ENCODE assay signal across 28 cellular contexts in genomic region chr4:106096454-106096853, GRCh38.
"Had no signal": no experiment of that assay in that cellular context is flagged by ENCODE, and none has a peak within 500 bp of the region (broad histone marks: within the 10 kb centered on the region; RNA-seq: fewer than 3 reads in every experiment).

No MANE protein-coding gene starts in this region.

- H3K36me3 ChIP-seq: uterus had no signal

- H3K4me3 ChIP-seq: gastrocnemius medialis, hepatocyte, left lung, right atrium auricular region, smooth muscle cell, uterus had no signal

- H3K4me1 ChIP-seq: gastrocnemius medialis, left lung, right atrium auricular region, uterus had no signal

- H3K4me2 ChIP-seq: hepatocyte, smooth muscle cell had no signal

- H3K4me3 Mint-ChIP-seq: activated CD4-positive, alpha-beta memory T cell treated with anti-CD3 and anti-CD28 coated beads, Interleukin-2, amount 10 ng/mL, durations not matched to agents 7 days and 5 days; activated CD4-positive, alpha-beta T cell treated with anti-CD3 and anti-CD28 coated beads, Interleukin-2, amount 10 ng/mL, durations not matched to agents 24 days and 14 days; activated T-cell treated with anti-CD3 and anti-CD28 coated beads, Interleukin-2, amount 50 U/mL, for 24 hours; naive B cell; stimulated activated memory B cell treated with anti-CD40 and anti-IgM and Interleukin-4, amounts not matched to agents 10 μg/mL and 1 μg/mL and 100 μg/mL, for 72 hours; stimulated activated naive CD8-positive, alpha-beta T cell treated with anti-CD3 and anti-CD28 coated beads, Interleukin-15, amount 100 ng/mL, for 72 hours; T-helper 2 cell treated with Interferon-gamma antibody and Interleukin-4, amounts not matched to agents 5 μg/mL and 100 μg/mL, for 36 hours; type B pancreatic cell had no signal

- ATAC-seq: activated CD4-positive, CD25-positive, alpha-beta regulatory T cell treated with anti-CD3 and anti-CD28 coated beads, Interleukin-2, amount 50 U/mL, for 24 hours; gastrocnemius medialis; left lung; stimulated activated memory B cell treated with anti-CD40 and anti-IgM and Interleukin-4, amounts not matched to agents 10 μg/mL and 1 μg/mL and 100 μg/mL, for 72 hours; stimulated activated naive CD8-positive, alpha-beta T cell treated with anti-CD3 and anti-CD28 coated beads, Interleukin-15, amount 100 ng/mL, for 72 hours had no signal

- H3K79me2 ChIP-seq: hepatocyte had no signal

- H3K27me3 Mint-ChIP-seq: activated CD4-positive, alpha-beta memory T cell treated with anti-CD3 and anti-CD28 coated beads, Interleukin-2, amount 10 ng/mL, durations not matched to agents 7 days and 5 days; activated CD4-positive, alpha-beta T cell treated with anti-CD3 and anti-CD28 coated beads, Interleukin-2, amount 10 ng/mL, durations not matched to agents 24 days and 14 days; activated T-cell treated with anti-CD3 and anti-CD28 coated beads, Interleukin-2, amount 50 U/mL, for 24 hours; naive B cell; stimulated activated memory B cell treated with anti-CD40 and anti-IgM and Interleukin-4, amounts not matched to agents 10 μg/mL and 1 μg/mL and 100 μg/mL, for 72 hours; stimulated activated naive CD8-positive, alpha-beta T cell treated with anti-CD3 and anti-CD28 coated beads, Interleukin-15, amount 100 ng/mL, for 72 hours; type B pancreatic cell had no signal

- DNase-seq: activated CD4-positive, alpha-beta memory T cell treated with anti-CD3 and anti-CD28 coated beads, Interleukin-2, amount 10 ng/mL, durations not matched to agents 7 days and 5 days; activated CD4-positive, alpha-beta T cell treated with anti-CD3 and anti-CD28 coated beads, Interleukin-2, amount 10 ng/mL, durations not matched to agents 24 days and 14 days; activated CD8-positive, alpha-beta memory T cell treated with anti-CD3 and anti-CD28 coated beads, Interleukin-2, amount 50 U/mL, for 48 hours; activated gamma-delta T cell; activated naive CD4-positive, alpha-beta T cell treated with anti-CD3 and anti-CD28 coated beads, Interleukin-2, amount 50 U/mL, for 16 hours; activated T-cell treated with anti-CD3 and anti-CD28 coated beads, Interleukin-2, amount 50 U/mL, for 24 hours; dermis blood vessel endothelial cell; effector CD4-positive, alpha-beta T cell; gastrocnemius medialis; glutamatergic neuron; kidney glomerular epithelial cell; left lung; naive B cell; occipital lobe; stimulated activated CD4-positive, alpha-beta T cell treated with anti-CD3 and anti-CD28 coated beads, Interleukin-1b, Interleukin-23, amount 100 ng/mL, for 48 hours; stimulated activated CD4-positive, alpha-beta T cell treated with anti-CD3 and anti-CD28 coated beads, Interleukin-4, amount 100 ng/mL, for 4 hours; stimulated activated CD8-positive, alpha-beta memory T cell treated with anti-CD3 and anti-CD28 coated beads, Interleukin-4, amount 100 ng/mL, for 48 hours; stimulated activated naive CD8-positive, alpha-beta T cell treated with anti-CD3 and anti-CD28 coated beads, Interleukin-15, amount 100 ng/mL, for 72 hours; substantia nigra; T-helper 1 cell; uterus had no signal

- H3K27ac Mint-ChIP-seq: activated CD4-positive, alpha-beta memory T cell treated with anti-CD3 and anti-CD28 coated beads, Interleukin-2, amount 10 ng/mL, durations not matched to agents 7 days and 5 days; activated CD4-positive, alpha-beta T cell treated with anti-CD3 and anti-CD28 coated beads, Interleukin-2, amount 10 ng/mL, durations not matched to agents 24 days and 14 days; activated T-cell treated with anti-CD3 and anti-CD28 coated beads, Interleukin-2, amount 50 U/mL, for 24 hours; stimulated activated memory B cell treated with anti-CD40 and anti-IgM and Interleukin-4, amounts not matched to agents 10 μg/mL and 1 μg/mL and 100 μg/mL, for 72 hours; stimulated activated naive CD8-positive, alpha-beta T cell treated with anti-CD3 and anti-CD28 coated beads, Interleukin-15, amount 100 ng/mL, for 72 hours; T-helper 2 cell treated with Interferon-gamma antibody and Interleukin-4, amounts not matched to agents 5 μg/mL and 100 μg/mL, for 36 hours; type B pancreatic cell had no signal

- H3K9me3 Mint-ChIP-seq: type B pancreatic cell had no signal

- H3K27ac ChIP-seq: gastrocnemius medialis, hepatocyte, left lung, right atrium auricular region, uterus had no signal

- H3K9me3 ChIP-seq: gastrocnemius medialis had no signal

- H3K4me1 Mint-ChIP-seq: activated CD4-positive, alpha-beta memory T cell treated with anti-CD3 and anti-CD28 coated beads, Interleukin-2, amount 10 ng/mL, durations not matched to agents 7 days and 5 days; activated CD4-positive, alpha-beta T cell treated with anti-CD3 and anti-CD28 coated beads, Interleukin-2, amount 10 ng/mL, durations not matched to agents 24 days and 14 days; naive B cell; stimulated activated memory B cell treated with anti-CD40 and anti-IgM and Interleukin-4, amounts not matched to agents 10 μg/mL and 1 μg/mL and 100 μg/mL, for 72 hours; stimulated activated naive CD8-positive, alpha-beta T cell treated with anti-CD3 and anti-CD28 coated beads, Interleukin-15, amount 100 ng/mL, for 72 hours had no signal

- H3K27me3 ChIP-seq: gastrocnemius medialis, hepatocyte, left lung, right atrium auricular region, uterus had no signal
